In genomic region chr11:16925495-16926065, GRCh38 we compare ENCODE assay signal across 8 cellular contexts.
DNase-seq lines count a peak whose midpoint lies in the region; ATAC-seq and TF ChIP-seq lines count a peak whose summit lies in the region.

No MANE protein-coding gene starts in this region.

- peak overlapping the region; percentile 94 for H3K4me2 ChIP-seq in neuronal stem cell (ENCODE audit: insufficient read depth, low read length, poor library complexity, severe bottlenecking)

- peak overlapping the region; percentile 77 for H2BK12ac ChIP-seq in neuronal stem cell (ENCODE audit: low read length)

- peak overlapping the region; percentile 92 for H2AFZ ChIP-seq in neuronal stem cell (ENCODE audit: low read length)

- H3K27ac ChIP-seq in foreskin keratinocyte (no peak overlapping the region), neuronal stem cell (replicated peaks; ENCODE audit: low read length) (no peak overlapping the region)

- no peak for TF ChIP-seq CTCF in foreskin keratinocyte (conservative IDR thresholded peaks at IDR 0.05)

- no CpG with 5 or more reads among the region's 56 CpGs for WGBS in neuronal stem cell (ENCODE audit: extremely low coverage in 2 of 2, insufficient read length in 2 of 2, insufficient replicate concordance in 1 of 2), 2 donors

- H3K9me3 ChIP-seq in neuronal stem cell (replicated peaks in 1 of 2; ENCODE audit: control insufficient read depth in 2 of 2, insufficient read depth in 1 of 2, low read depth in 1 of 2, low read length in 2 of 2) = no peaks in the 10 kb centered on the region

- H2BK15ac ChIP-seq in neuronal stem cell (ENCODE audit: low read length) = peak overlapping the region; percentile 55

- peak overlapping the region; percentile 45 to 80 for H3K4me3 ChIP-seq in neuronal stem cell (ENCODE audit: low read length in 2 of 2)

- peaks cover 28% of the 10 kb centered on the region for H3K27me3 ChIP-seq in foreskin keratinocyte
- H3K27me3 ChIP-seq in neuronal stem cell (ENCODE audit: control insufficient read depth in 3 of 3, insufficient read depth in 3 of 3, low read depth in 1 of 3, low read length in 3 of 3) = peaks cover 0 to 38% (median 9%) of the 10 kb centered on the region in 3 experiments

- H2BK5ac ChIP-seq in neuronal stem cell (ENCODE audit: low read length) = peak overlapping the region; percentile 32

- no peak overlapping the region for H2BK120ac ChIP-seq in neuronal stem cell (ENCODE audit: low read depth, low read length)

- H4K91ac ChIP-seq in neuronal stem cell (ENCODE audit: low read depth, low read length, poor library complexity) = no peak overlapping the region

- H3K23ac ChIP-seq in neuronal stem cell (ENCODE audit: low read depth, low read length, poor library complexity) = peak overlapping the region; percentile 32

- ATAC-seq in HG03045 (IDR thresholded peaks at IDR 0.05; ENCODE audit: unreplicated experiment) (peak; percentile 29), foreskin keratinocyte (peak; percentile 55)

- H3K4ac ChIP-seq in neuronal stem cell (ENCODE audit: low read length) = no peak overlapping the region

- H3K36me3 ChIP-seq in neuronal stem cell (replicated peaks in 1 of 2; ENCODE audit: control insufficient read depth in 2 of 2, insufficient read depth in 2 of 2, low read length in 2 of 2) = no peaks in the 10 kb centered on the region

- H4K8ac ChIP-seq in neuronal stem cell (ENCODE audit: low read depth, low read length) = no peak overlapping the region

- peak overlapping the region; percentile 87 for H3K14ac ChIP-seq in neuronal stem cell (ENCODE audit: low read length)

- peaks cover 6% of the 10 kb centered on the region for H3K4me1 ChIP-seq in foreskin keratinocyte
- peaks cover 11 to 41% of the 10 kb centered on the region in 2 donors for H3K4me1 ChIP-seq in neuronal stem cell (ENCODE audit: control insufficient read depth in 2 of 2, insufficient read depth in 1 of 2, low read depth in 1 of 2, low read length in 2 of 2)

- DNase-seq in DMS53 (lab: John Stamatoyannopoulos, UW) = peak; percentile 82
- DNase-seq in DMS53 treated with DMSO at 0.1 percent for 48 hours (lab: John Stamatoyannopoulos, UW; ENCODE audit: unreplicated experiment) = no peak
- DNase-seq in activated CD4-positive, alpha-beta T cell treated with anti-CD3 and anti-CD28 coated beads, Interleukin-2, amount 50 U/mL, for 48 hours = peak; percentile 48 to 56
- peak in 1 of 2 donors; percentile 54 for DNase-seq in foreskin keratinocyte
- peak; percentile 66 for DNase-seq in neuronal stem cell (ENCODE audit: low spot score)
- no peak for DNase-seq in GM19238 (ENCODE audit: insufficient read length, low spot score)
- DNase-seq in NCI-H524 treated with DMSO at 0.1 percent for 48 hours (lab: John Stamatoyannopoulos, UW) = no peak

- H3K18ac ChIP-seq in neuronal stem cell (ENCODE audit: low read length) = peak overlapping the region; percentile 80

- H3K79me1 ChIP-seq in neuronal stem cell (ENCODE audit: low read depth, low read length) = no peaks in the 10 kb centered on the region

- H2AK5ac ChIP-seq in neuronal stem cell (ENCODE audit: low read depth, low read length) = no peak overlapping the region

- peak overlapping the region; percentile 82 for H3K9ac ChIP-seq in neuronal stem cell (ENCODE audit: low read depth, low read length, poor library complexity)

Comparison
In these comparisons a context has a peak if more than half of its experiments do, and no peak if none do; other contexts are left out.
1. DNase-seq: peak in DMS53 (single experiment), activated CD4-positive, alpha-beta T cell treated with anti-CD3 and anti-CD28 coated beads, Interleukin-2, amount 50 U/mL, for 48 hours (2 of 2) and neuronal stem cell (single experiment); none in DMS53 treated with DMSO at 0.1 percent for 48 hours (single experiment), GM19238 (single experiment) and NCI-H524 treated with DMSO at 0.1 percent for 48 hours (single experiment).